In genomic region chr6:13302751-13303667, GRCh38 we compare ENCODE assay signal across 1 cellular context.
TF ChIP-seq lines count a peak whose summit lies in the region.

No MANE protein-coding gene starts in this region.

TF ChIP-seq in K562, 482 proteins besides CTCF, POLR2A, EP300 and RAD21 (continued from another document and continues in another):
- TF ChIP-seq RFX5 (IDR thresholded peaks at IDR 0.05; ENCODE audit: low read depth, low read length) (no peak), ZSCAN32 (CRISPR knock-in tag; IDR thresholded peaks at IDR 0.05) (0 out of 2 replicates have a peak, but pooled peaks have one; percentile 24), ZNF609 (CRISPR knock-in tag; IDR thresholded peaks at IDR 0.05; ENCODE audit: borderline replicate concordance) (no peak), NRF1 (conservative IDR thresholded peaks at IDR 0.05 in 1 of 2, IDR thresholded peaks at IDR 0.05 in 1 of 2) (peak; percentile 71 to 76), ZNF785 (CRISPR knock-in tag; IDR thresholded peaks at IDR 0.05) (no peak), CBX1 (IDR thresholded peaks at IDR 0.05; ENCODE audit: low read depth) (no peak), PHB (CRISPR knock-in tag; IDR thresholded peaks at IDR 0.05) (no peak), NFIC (IDR thresholded peaks at IDR 0.05) (peak; percentile 91), HDAC3 (IDR thresholded peaks at IDR 0.05; ENCODE audit: borderline replicate concordance, partially characterized antibody) (peak; percentile 15), ZNF518B (CRISPR knock-in tag; IDR thresholded peaks at IDR 0.05) (no peak), NR2C1 (IDR thresholded peaks at IDR 0.05) (peak; percentile 51; the same call in 1 of the 2 replicates), NR2C1 (tag; IDR thresholded peaks at IDR 0.05) (peak; percentile 88), SMARCC2 (IDR thresholded peaks at IDR 0.05; ENCODE audit: low read depth) (no peak), ZNF316 (IDR thresholded peaks at IDR 0.05) (no peak), CBFA2T2 (conservative IDR thresholded peaks at IDR 0.05) (peak; percentile 34; the same call in 1 of the 2 replicates), KLF6 (CRISPR knock-in tag; IDR thresholded peaks at IDR 0.05; ENCODE audit: borderline replicate concordance) (no peak), WHSC1 (IDR thresholded peaks at IDR 0.05; ENCODE audit: low read length) (no peak), ZNF324 (CRISPR knock-in tag; IDR thresholded peaks at IDR 0.05) (no peak), TBP (optimal IDR thresholded peaks at IDR 0.05; ENCODE audit: low read depth, low read length) (no peak), CLOCK (CRISPR knock-in tag; IDR thresholded peaks at IDR 0.05; ENCODE audit: borderline replicate concordance) (no peak), JUN (IDR thresholded peaks at IDR 0.05; ENCODE audit: borderline replicate concordance, low read depth, low read length) (peak; percentile 84), JUN (CRISPR knock-in tag; IDR thresholded peaks at IDR 0.05; ENCODE audit: borderline replicate concordance) (no peak), RNF2 (IDR thresholded peaks at IDR 0.05) (no peak), GTF2A2 (tag; IDR thresholded peaks at IDR 0.05) (no peak), CBX3 (IDR thresholded peaks at IDR 0.05; ENCODE audit: borderline replicate concordance in 1 of 2, low read length in 2 of 2) (no peak), RBM22 (IDR thresholded peaks at IDR 0.05; ENCODE audit: low read depth, low read length, poor library complexity, severe bottlenecking) (no peak), TSC22D4 (tag; IDR thresholded peaks at IDR 0.05) (no peak), MEF2A (IDR thresholded peaks at IDR 0.05; ENCODE audit: control insufficient read depth, low read depth, low read length) (no peak), MAFF (IDR thresholded peaks at IDR 0.05; ENCODE audit: low read length) (peak; percentile 27; the same call in 1 of the 2 replicates), CTBP1 (IDR thresholded peaks at IDR 0.05; ENCODE audit: borderline replicate concordance) (peak; percentile 77; the same call in 1 of the 2 replicates), ARNT (IDR thresholded peaks at IDR 0.05) (no peak; a peak in 1 of 4 replicates), CBX8 (IDR thresholded peaks at IDR 0.05; ENCODE audit: borderline replicate concordance, extremely low read depth, low read depth, low read length, poor library complexity, severe bottlenecking) (no peak), ZNF3 (CRISPR knock-in tag; IDR thresholded peaks at IDR 0.05) (no peak), ILF3 (IDR thresholded peaks at IDR 0.05; ENCODE audit: borderline replicate concordance) (no peak), PKNOX1 (IDR thresholded peaks at IDR 0.05) (peak; percentile 88), PML (IDR thresholded peaks at IDR 0.05; ENCODE audit: low read length) (no peak), ZNF740 (CRISPR knock-in tag; IDR thresholded peaks at IDR 0.05) (no peak), ZNF740 (tag; IDR thresholded peaks at IDR 0.05) (no peak), TAF15 (IDR thresholded peaks at IDR 0.05; ENCODE audit: low read depth, low read length) (no peak), ZMIZ1 (IDR thresholded peaks at IDR 0.05; ENCODE audit: low read depth in 2 of 2, low read length in 2 of 2) (no peak; a peak in 1 of 4 replicates), ATF7 (IDR thresholded peaks at IDR 0.05) (peak; percentile 89), KDM2B (CRISPR knock-in tag; IDR thresholded peaks at IDR 0.05) (no peak), U2AF2 (optimal IDR thresholded peaks at IDR 0.05; ENCODE audit: low read depth, low read length) (no peak), C11orf30 (IDR thresholded peaks at IDR 0.05; ENCODE audit: low read depth) (peak; percentile 49; the same call in 1 of the 2 replicates), CXXC5 (CRISPR knock-in tag; IDR thresholded peaks at IDR 0.05) (peak; percentile 73), NR1H2 (CRISPR knock-in tag; IDR thresholded peaks at IDR 0.05) (no peak), TFAM (CRISPR knock-in tag; conservative IDR thresholded peaks at IDR 0.05) (no peak), RBM14 (IDR thresholded peaks at IDR 0.05; ENCODE audit: borderline replicate concordance, insufficient read depth, low read depth, low read length) (no peak), ZEB2 (IDR thresholded peaks at IDR 0.05) (peak; percentile 47; the same call in 1 of the 2 replicates), BRF1 (IDR thresholded peaks at IDR 0.05; ENCODE audit: borderline replicate concordance, extremely low read depth, insufficient read length) (no peak), ATF6 (CRISPR knock-in tag; IDR thresholded peaks at IDR 0.05) (no peak), SRF (CRISPR knock-in tag; IDR thresholded peaks at IDR 0.05) (no peak), RBFOX2 (IDR thresholded peaks at IDR 0.05; ENCODE audit: low read depth, low read length) (no peak)
